8 cellular contexts compared by ENCODE assay signal in genomic region chr3:71087109-71088018, GRCh38.
DNase-seq lines count a peak whose midpoint lies in the region; ATAC-seq lines count a peak whose summit lies in the region.

No MANE protein-coding gene starts in this region.

- H3K27me3 Mint-ChIP-seq in activated CD8-positive, alpha-beta memory T cell treated with anti-CD3 and anti-CD28 coated beads, Interleukin-2, amount 10 ng/mL, durations not matched to agents 7 days and 5 days: no peaks in the 10 kb centered on the region
- no peaks in the 10 kb centered on the region for H3K27me3 Mint-ChIP-seq in activated T-cell treated with anti-CD3 and anti-CD28 coated beads, Interleukin-2, amount 50 U/mL, for 72 hours (ENCODE audit: low read depth)
- no peaks in the 10 kb centered on the region for H3K27me3 Mint-ChIP-seq in naive B cell

- peak; percentile 87 for ATAC-seq in activated CD8-positive, alpha-beta memory T cell treated with anti-CD3 and anti-CD28 coated beads, Interleukin-2, amount 10 ng/mL, durations not matched to agents 7 days and 5 days
- ATAC-seq in HG03095 (IDR thresholded peaks at IDR 0.05; ENCODE audit: unreplicated experiment): peak; percentile 95
- ATAC-seq in activated T-cell treated with anti-CD3 and anti-CD28 coated beads, Interleukin-2, amount 50 U/mL, for 72 hours (replicated peaks in 1 of 2): peak; percentile 82 to 83
- ATAC-seq in naive B cell (ENCODE audit: low read depth in 2 of 2): peak; percentile 73 to 76

- H3K4me1 Mint-ChIP-seq in activated CD8-positive, alpha-beta memory T cell treated with anti-CD3 and anti-CD28 coated beads, Interleukin-2, amount 10 ng/mL, durations not matched to agents 7 days and 5 days: peaks cover 56% of the 10 kb centered on the region
- H3K4me1 Mint-ChIP-seq in activated T-cell treated with anti-CD3 and anti-CD28 coated beads, Interleukin-2, amount 50 U/mL, for 72 hours (ENCODE audit: low read depth): peaks cover 86% of the 10 kb centered on the region
- H3K4me1 Mint-ChIP-seq in naive B cell: peaks cover 64 to 86% (median 81%) of the 10 kb centered on the region in 3 donors

- peak; percentile 70 for DNase-seq in activated CD8-positive, alpha-beta memory T cell treated with anti-CD3 and anti-CD28 coated beads, Interleukin-2, amount 10 ng/mL, durations not matched to agents 7 days and 5 days
- no peak for DNase-seq in activated CD8-positive, alpha-beta memory T cell treated with anti-CD3 and anti-CD28 coated beads, Interleukin-2, amount 50 U/mL, for 48 hours
- peak; percentile 45 to 52 for DNase-seq in activated T-cell treated with anti-CD3 and anti-CD28 coated beads, Interleukin-2, amount 50 U/mL, for 72 hours
- DNase-seq in naive B cell (peak; percentile 85), NCI-H2227 treated with DMSO at 0.1 percent for 48 hours (lab: John Stamatoyannopoulos, UW) (no peak), NCI-H2196 (lab: John Stamatoyannopoulos, UW; ENCODE audit: unreplicated experiment) (no peak), ACHN (no peak)

- peak overlapping the region; percentile 66 for H3K27ac Mint-ChIP-seq in activated CD8-positive, alpha-beta memory T cell treated with anti-CD3 and anti-CD28 coated beads, Interleukin-2, amount 10 ng/mL, durations not matched to agents 7 days and 5 days
- H3K27ac Mint-ChIP-seq in activated T-cell treated with anti-CD3 and anti-CD28 coated beads, Interleukin-2, amount 50 U/mL, for 72 hours: peak overlapping the region; percentile 25
- peak overlapping the region; percentile 91 to 99 (median 97) for H3K27ac Mint-ChIP-seq in naive B cell

- in situ Hi-C loops in ACHN (cut with HindIII; ENCODE audit: low pct_ligation_motif_present, low pct_unique_long_range_greater_than_20kb, low sequenced_read_pairs): no loop called here

- no peak overlapping the region for H3K4me3 Mint-ChIP-seq in activated CD8-positive, alpha-beta memory T cell treated with anti-CD3 and anti-CD28 coated beads, Interleukin-2, amount 10 ng/mL, durations not matched to agents 7 days and 5 days
- peak overlapping the region; percentile 23 to 54 for H3K4me3 Mint-ChIP-seq in activated T-cell treated with anti-CD3 and anti-CD28 coated beads, Interleukin-2, amount 50 U/mL, for 72 hours
- H3K4me3 Mint-ChIP-seq in naive B cell: peak overlapping the region; percentile 30 to 84 (median 73)

- CTCF ChIA-PET in activated CD8-positive, alpha-beta memory T cell treated with anti-CD3 and anti-CD28 coated beads, Interleukin-2, amount 10 ng/mL, durations not matched to agents 7 days and 5 days (lab: Charles Lee): interaction anchor here (1.1 to 1.7 kb wide), 5 partner anchors 10 to 44 kb away, joined by 3 to 4 read pairs (median 4); no protein-coding TSS in a partner anchor

- H3K9me3 Mint-ChIP-seq in activated CD8-positive, alpha-beta memory T cell treated with anti-CD3 and anti-CD28 coated beads, Interleukin-2, amount 10 ng/mL, durations not matched to agents 7 days and 5 days (ENCODE audit: low read depth): no peaks in the 10 kb centered on the region
- no peaks in the 10 kb centered on the region for H3K9me3 Mint-ChIP-seq in activated T-cell treated with anti-CD3 and anti-CD28 coated beads, Interleukin-2, amount 50 U/mL, for 72 hours
- H3K9me3 Mint-ChIP-seq in naive B cell: peaks cover 0 to 5% (median 0%) of the 10 kb centered on the region in 7 donors

- H3K36me3 Mint-ChIP-seq in activated CD8-positive, alpha-beta memory T cell treated with anti-CD3 and anti-CD28 coated beads, Interleukin-2, amount 10 ng/mL, durations not matched to agents 7 days and 5 days: peaks cover 39% of the 10 kb centered on the region
- H3K36me3 Mint-ChIP-seq in activated T-cell treated with anti-CD3 and anti-CD28 coated beads, Interleukin-2, amount 50 U/mL, for 72 hours (ENCODE audit: insufficient read depth in 2 of 2): peaks cover 2 to 18% of the 10 kb centered on the region in 2 donors
- peaks cover 12 to 17% of the 10 kb centered on the region in 2 donors for H3K36me3 Mint-ChIP-seq in naive B cell

Comparison
In these comparisons a context has a peak if more than half of its experiments do, and no peak if none do; other contexts are left out.
1. DNase-seq: peak in activated CD8-positive, alpha-beta memory T cell treated with anti-CD3 and anti-CD28 coated beads, Interleukin-2, amount 10 ng/mL, durations not matched to agents 7 days and 5 days (single experiment), activated T-cell treated with anti-CD3 and anti-CD28 coated beads, Interleukin-2, amount 50 U/mL, for 72 hours (2 of 2) and naive B cell (single experiment); none in activated CD8-positive, alpha-beta memory T cell treated with anti-CD3 and anti-CD28 coated beads, Interleukin-2, amount 50 U/mL, for 48 hours (single experiment), NCI-H2227 treated with DMSO at 0.1 percent for 48 hours (single experiment), NCI-H2196 (single experiment) and ACHN (single experiment).
2. H3K27ac Mint-ChIP-seq: peak in every context shown above with its lines; median percentile 97 in naive B cell; 66 in activated CD8-positive, alpha-beta memory T cell treated with anti-CD3 and anti-CD28 coated beads, Interleukin-2, amount 10 ng/mL, durations not matched to agents 7 days and 5 days; 25 in activated T-cell treated with anti-CD3 and anti-CD28 coated beads, Interleukin-2, amount 50 U/mL, for 72 hours.
3. Peak in every context shown above with its lines, with median percentiles within 50 percentile points of each other: ATAC-seq.